ENCODE assay signal across 9 cellular contexts in genomic region chr5:77143998-77144836, GRCh38. TPM values are rescaled to one million over a fixed set of nuclear protein-coding genes. Genes with fewer than 3 reads are reported as not detected.
DNase-seq lines count a peak whose midpoint lies in the region; ATAC-seq and TF ChIP-seq lines count a peak whose summit lies in the region.
"Had no signal": no experiment of that assay in that cellular context is flagged by ENCODE, and none has a peak within 500 bp of the region (broad histone marks: within the 10 kb centered on the region; RNA-seq: fewer than 3 reads in every experiment).

No MANE protein-coding gene starts in this region.

- POLR2A ChIA-PET in CD4-positive, alpha-beta T cell (lab: Charles Lee), result interaction anchor here (1.7 kb wide), 1 partner anchor 348 kb away, joined by 9 read pairs; the partner anchor contains the start of gene WDR41

- peak; percentile 82 for TF ChIP-seq CTCF in CD4-positive, alpha-beta T cell (IDR thresholded peaks at IDR 0.05)
- TF ChIP-seq CTCF in dorsolateral prefrontal cortex (IDR thresholded peaks at IDR 0.05 in 54 of 56, conservative IDR thresholded peaks at IDR 0.05 in 2 of 56; ENCODE audit: low read depth in 1 of 56, partially characterized antibody in 56 of 56) (peak; percentile 62 to 97 (median 90)), lung (IDR thresholded peaks at IDR 0.05; ENCODE audit: control extremely low read depth, extremely low read depth) (peak; percentile 78)

- intact Hi-C loops in CD4-positive, alpha-beta T cell (cut with DNase I, micrococcal nuclease), result loop anchor here (1.0 to 2.0 kb wide), 2 partner anchors 349 to 350 kb away; partner anchors contain the start of gene WDR41 (in 1 of the 2)
- intact Hi-C loops in dorsolateral prefrontal cortex (cut with DNase I), result loop anchor here in 1 of 2 donors (10.0 kb wide), 2 partner anchors 71 to 291 kb away; partner anchors contain the start of gene PDE8B

- peak; percentile 77 for ATAC-seq in CD4-positive, alpha-beta T cell (ENCODE audit: poor library complexity)
- ATAC-seq in lung (ENCODE audit: insufficient read depth, low FRiP score) (peak; percentile 83), GM21381 (IDR thresholded peaks at IDR 0.05; ENCODE audit: unreplicated experiment) (no peak)

- H3K27me3 Mint-ChIP-seq in CD4-positive, alpha-beta T cell, result no peaks in the 10 kb centered on the region

- WGBS in lung, 2 donors, result 48 to 57% methylated on average over 14 of the region's 14 CpGs

- H3K4me3 ChIP-seq in H7 (ENCODE audit: insufficient read depth, low read depth, low read length) (no peak overlapping the region), dorsolateral prefrontal cortex (peak overlapping the region in 5 of 59 donors; percentile 7 to 29 (median 23)), lung (no peak overlapping the region)

- H3K36me3 ChIP-seq in H7 (replicated peaks; ENCODE audit: control insufficient read depth, insufficient read depth, low read length), result no peaks in the 10 kb centered on the region
- H3K36me3 ChIP-seq in lung (ENCODE audit: control insufficient read depth in 2 of 2, insufficient read depth in 2 of 2, low read length in 2 of 2), result no peaks in the 10 kb centered on the region

- H3K27ac Mint-ChIP-seq in CD4-positive, alpha-beta T cell, result no peak overlapping the region

- H3K4me1 Mint-ChIP-seq in CD4-positive, alpha-beta T cell (ENCODE audit: low read depth), result no peaks in the 10 kb centered on the region
- H3K4me1 Mint-ChIP-seq: IgD-negative memory B cell had no signal

- no peaks in the 10 kb centered on the region for H3K36me3 Mint-ChIP-seq in CD4-positive, alpha-beta T cell (ENCODE audit: low read depth)
- H3K36me3 Mint-ChIP-seq: IgD-negative memory B cell had no signal

- no peak overlapping the region for H3K27ac ChIP-seq in CD4-positive, alpha-beta T cell (ENCODE audit: low read depth, low read length)
- H3K27ac ChIP-seq in dorsolateral prefrontal cortex (peak overlapping the region in 36 of 59 donors; percentile 1 to 83 (median 41)), lung (ENCODE audit: low read depth in 1 of 2, low read length in 1 of 2) (no peak overlapping the region)

- H3K9me3 ChIP-seq in CD4-positive, alpha-beta T cell (ENCODE audit: control insufficient read depth, low read length), result no peaks in the 10 kb centered on the region
- no peaks in the 10 kb centered on the region for H3K9me3 ChIP-seq in lung (ENCODE audit: control insufficient read depth in 2 of 2, insufficient read depth in 1 of 2, low read length in 1 of 2)

- peaks cover 0 to 4% of the 10 kb centered on the region in 2 donors for H3K4me1 ChIP-seq in lung (ENCODE audit: control insufficient read depth in 2 of 2, insufficient read depth in 2 of 2, low read length in 2 of 2)

- H3K9me3 Mint-ChIP-seq in CD4-positive, alpha-beta T cell, result no peaks in the 10 kb centered on the region
- H3K9me3 Mint-ChIP-seq: IgD-negative memory B cell had no signal

- H3K4me3 Mint-ChIP-seq in CD4-positive, alpha-beta T cell, result no peak overlapping the region
- H3K4me3 Mint-ChIP-seq: IgD-negative memory B cell had no signal

- no peaks in the 10 kb centered on the region for H3K27me3 ChIP-seq in CD4-positive, alpha-beta T cell (ENCODE audit: control insufficient read depth, insufficient read depth, low read length)
- no peaks in the 10 kb centered on the region for H3K27me3 ChIP-seq in H7 (ENCODE audit: control insufficient read depth, insufficient read depth, low read length)
- H3K27me3 ChIP-seq in dorsolateral prefrontal cortex, result no peaks in the 10 kb centered on the region
- no peaks in the 10 kb centered on the region for H3K27me3 ChIP-seq in lung (ENCODE audit: control insufficient read depth, insufficient read depth)

- DNase-seq in CD4-positive, alpha-beta T cell, result peak; percentile 36 to 55 (median 50)
- DNase-seq in H7 (peak; percentile 48), NCI-H748 (lab: John Stamatoyannopoulos, UW; ENCODE audit: unreplicated experiment) (peak; percentile 74), dorsolateral prefrontal cortex (peak; percentile 65 to 88 (median 82)), lung (ENCODE audit: low spot score) (peak; percentile 66)
- peak; percentile 50 to 53 for DNase-seq in activated CD4-positive, alpha-beta T cell treated with anti-CD3 and anti-CD28 coated beads, Interleukin-2, amount 50 U/mL, for 4 hours
- peak; percentile 2 for DNase-seq in stimulated activated CD8-positive, alpha-beta memory T cell treated with anti-CD3 and anti-CD28 coated beads, Interleukin-12 subunit alpha, Interleukin-12 subunit beta, amount 100 ng/mL, for 4 hours (ENCODE audit: low read depth)

- CTCF ChIA-PET in CD4-positive, alpha-beta T cell (lab: Charles Lee), result interaction anchor here (1.0 to 3.3 kb wide), 3 partner anchors 25 to 348 kb away, joined by 3 to 9 read pairs (median 4); partner anchors contain the start of gene WDR41

RNA-seq across cellular contexts. Expression of gene ZBED3, which starts 57.1 kb away (rescaled TPM):
- total RNA-seq in CD4-positive, alpha-beta T cell, result 1 to 10 TPM; 3.0 to 3.7 TPM
- 1.6 and 1.9 TPM in 2 replicates for total RNA-seq in H7 (2014; rRNA removed; shearing (Covaris generic))
- total RNA-seq in dorsolateral prefrontal cortex, result 10 to 100 TPM in 64 of 120 experiments, 1 to 10 TPM in 56; 3.1 to 27.3 (median 10.4) TPM
- total RNA-seq in lung, result 10 to 100 TPM in 1 of 2 donors, 1 to 10 TPM in 1; 5.9 to 17.1 TPM
- 1 to 10 TPM; 1.8 to 4.7 TPM for polyA plus RNA-seq in lung

Comparison
In these comparisons a context has a peak if more than half of its experiments do, and no peak if none do; other contexts are left out.
1. DNase-seq: peak in every context shown above with its lines; median percentile 82 in dorsolateral prefrontal cortex; 74 in NCI-H748; 66 in lung; 52 in activated CD4-positive, alpha-beta T cell treated with anti-CD3 and anti-CD28 coated beads, Interleukin-2, amount 50 U/mL, for 4 hours; 50 in CD4-positive, alpha-beta T cell; 48 in H7; 2 in stimulated activated CD8-positive, alpha-beta memory T cell treated with anti-CD3 and anti-CD28 coated beads, Interleukin-12 subunit alpha, Interleukin-12 subunit beta, amount 100 ng/mL, for 4 hours.
2. H3K27ac ChIP-seq: peak in dorsolateral prefrontal cortex (36 of 59); none in CD4-positive, alpha-beta T cell (single experiment) and lung (0 of 2).
3. Peak in every context shown above with its lines, with median percentiles within 50 percentile points of each other: CTCF ChIP-seq.